10 cellular contexts compared by ENCODE assay signal in genomic region chr11:130904380-130904779, GRCh38. TPM values are rescaled to one million over a fixed set of nuclear protein-coding genes. Genes with fewer than 3 reads are reported as not detected.
DNase-seq lines count a peak whose midpoint lies in the region; ATAC-seq, FAIRE-seq and TF ChIP-seq lines count a peak whose summit lies in the region.
"Had no signal": no experiment of that assay in that cellular context is flagged by ENCODE, and none has a peak within 500 bp of the region (broad histone marks: within the 10 kb centered on the region; RNA-seq: fewer than 3 reads in every experiment).

No MANE protein-coding gene starts in this region.

- peak; percentile 8 for FAIRE-seq in G401.6 (lab: Jason Lieb, UNC)

- no peaks in the 10 kb centered on the region for H4K20me1 ChIP-seq in neural progenitor cell (ENCODE audit: low read depth)

- H3K4me1 Mint-ChIP-seq in chondrocyte (ENCODE audit: low read depth) (peaks cover 24% of the 10 kb centered on the region), neural progenitor cell (no peaks in the 10 kb centered on the region)
- H3K4me1 Mint-ChIP-seq in activated T-cell treated with anti-CD3 and anti-CD28 coated beads, Interleukin-2, amount 50 U/mL, for 4 hours (ENCODE audit: low read depth): peaks cover 7% of the 10 kb centered on the region
- peaks cover 5 to 11% of the 10 kb centered on the region in 2 donors for H3K4me1 Mint-ChIP-seq in stimulated activated naive B cell treated with anti-CD40 and anti-IgM and Interleukin-4, amounts not matched to agents 10 μg/mL and 1 μg/mL and 100 μg/mL, for 72 hours

- H3K36me3 Mint-ChIP-seq in chondrocyte (ENCODE audit: low read depth) (peaks cover 45% of the 10 kb centered on the region), neural progenitor cell (peaks cover 18% of the 10 kb centered on the region)
- H3K36me3 Mint-ChIP-seq in activated T-cell treated with anti-CD3 and anti-CD28 coated beads, Interleukin-2, amount 50 U/mL, for 4 hours (ENCODE audit: insufficient read depth): peaks cover 63% of the 10 kb centered on the region
- H3K36me3 Mint-ChIP-seq in stimulated activated naive B cell treated with anti-CD40 and anti-IgM and Interleukin-4, amounts not matched to agents 10 μg/mL and 1 μg/mL and 100 μg/mL, for 72 hours: peaks cover 41 to 75% of the 10 kb centered on the region in 2 donors

- H3K27me3 ChIP-seq in neural progenitor cell: no peaks in the 10 kb centered on the region

- no peak overlapping the region for H3K4me2 ChIP-seq in neural progenitor cell

- no peaks in the 10 kb centered on the region for H3K4me1 ChIP-seq in neural progenitor cell

- peaks cover 2% of the 10 kb centered on the region for H3K9me3 Mint-ChIP-seq in chondrocyte (ENCODE audit: low read depth)
- H3K9me3 Mint-ChIP-seq in neural progenitor cell: no peaks in the 10 kb centered on the region
- no peaks in the 10 kb centered on the region for H3K9me3 Mint-ChIP-seq in activated T-cell treated with anti-CD3 and anti-CD28 coated beads, Interleukin-2, amount 50 U/mL, for 4 hours
- no peaks in the 10 kb centered on the region for H3K9me3 Mint-ChIP-seq in stimulated activated naive B cell treated with anti-CD40 and anti-IgM and Interleukin-4, amounts not matched to agents 10 μg/mL and 1 μg/mL and 100 μg/mL, for 72 hours

- DNase-seq in LNCaP clone FGC (ENCODE audit: low read depth): no peak
- DNase-seq in chondrocyte (ENCODE audit: low spot score): no peak
- peak; percentile 16 for DNase-seq in neural progenitor cell (ENCODE audit: low spot score)
- DNase-seq in activated CD8-positive, alpha-beta memory T cell treated with anti-CD3 and anti-CD28 coated beads, Interleukin-2, amount 50 U/mL, for 4 hours: no peak
- no peak for DNase-seq in activated T-cell treated with anti-CD3 and anti-CD28 coated beads, Interleukin-2, amount 50 U/mL, for 4 hours
- no peak for DNase-seq in NCI-H1694 treated with DMSO at 0.1 percent for 48 hours (lab: John Stamatoyannopoulos, UW)
- DNase-seq in stimulated activated naive B cell treated with anti-CD40 and anti-IgM and Interleukin-4, amounts not matched to agents 10 μg/mL and 1 μg/mL and 100 μg/mL, for 72 hours: no peak
- DNase-seq: retina had no signal

- H3K27ac Mint-ChIP-seq in chondrocyte (ENCODE audit: unreplicated experiment): no peak overlapping the region
- no peak overlapping the region for H3K27ac Mint-ChIP-seq in neural progenitor cell
- H3K27ac Mint-ChIP-seq in stimulated activated naive B cell treated with anti-CD40 and anti-IgM and Interleukin-4, amounts not matched to agents 10 μg/mL and 1 μg/mL and 100 μg/mL, for 72 hours: no peak overlapping the region

- no peak for ATAC-seq in activated T-cell treated with anti-CD3 and anti-CD28 coated beads, Interleukin-2, amount 50 U/mL, for 4 hours
- no peak for ATAC-seq in stimulated activated naive B cell treated with anti-CD40 and anti-IgM and Interleukin-4, amounts not matched to agents 10 μg/mL and 1 μg/mL and 100 μg/mL, for 72 hours (replicated peaks)

- H3K9ac ChIP-seq in neural progenitor cell: no peak overlapping the region

- no peaks in the 10 kb centered on the region for H3K27me3 Mint-ChIP-seq in chondrocyte (ENCODE audit: low read depth)
- no peaks in the 10 kb centered on the region for H3K27me3 Mint-ChIP-seq in neural progenitor cell (ENCODE audit: insufficient read depth, low read depth)
- H3K27me3 Mint-ChIP-seq in activated T-cell treated with anti-CD3 and anti-CD28 coated beads, Interleukin-2, amount 50 U/mL, for 4 hours (ENCODE audit: low read depth): no peaks in the 10 kb centered on the region
- H3K27me3 Mint-ChIP-seq in stimulated activated naive B cell treated with anti-CD40 and anti-IgM and Interleukin-4, amounts not matched to agents 10 μg/mL and 1 μg/mL and 100 μg/mL, for 72 hours: no peaks in the 10 kb centered on the region

- no peak overlapping the region for H2AFZ ChIP-seq in neural progenitor cell (replicated peaks)

- H3F3A ChIP-seq in neural progenitor cell (ENCODE audit: low read depth): no peaks in the 10 kb centered on the region

- H3K79me2 ChIP-seq in neural progenitor cell (ENCODE audit: low read depth): no peaks in the 10 kb centered on the region

- H3K4me3 ChIP-seq in LNCaP clone FGC (ENCODE audit: low read depth, low read length): no peak overlapping the region
- no peak overlapping the region for H3K4me3 ChIP-seq in neural progenitor cell
- H3K4me3 ChIP-seq: thoracic aorta had no signal

- H3K27ac ChIP-seq in neural progenitor cell: no peak overlapping the region
- H3K27ac ChIP-seq: thoracic aorta had no signal

- TF ChIP-seq CTCF in LNCaP clone FGC (IDR thresholded peaks at IDR 0.05; ENCODE audit: control insufficient read depth, extremely low read depth, insufficient read depth): peak; percentile 46
- peak; percentile 73 for TF ChIP-seq CTCF in chondrocyte (IDR thresholded peaks at IDR 0.05)
- TF ChIP-seq CTCF in neural progenitor cell (IDR thresholded peaks at IDR 0.05): peak; percentile 53

- no peaks in the 10 kb centered on the region for H3K9me3 ChIP-seq in neural progenitor cell (ENCODE audit: low read depth)
- H3K9me3 ChIP-seq: thoracic aorta had no signal

- H3K36me3 ChIP-seq in neural progenitor cell: no peaks in the 10 kb centered on the region

- no peak overlapping the region for H3K4me3 Mint-ChIP-seq in chondrocyte (ENCODE audit: unreplicated experiment)
- H3K4me3 Mint-ChIP-seq in neural progenitor cell: no peak overlapping the region
- no peak overlapping the region for H3K4me3 Mint-ChIP-seq in activated T-cell treated with anti-CD3 and anti-CD28 coated beads, Interleukin-2, amount 50 U/mL, for 4 hours
- H3K4me3 Mint-ChIP-seq in stimulated activated naive B cell treated with anti-CD40 and anti-IgM and Interleukin-4, amounts not matched to agents 10 μg/mL and 1 μg/mL and 100 μg/mL, for 72 hours: no peak overlapping the region

RNA-seq across cellular contexts. Expression of gene SNX19, which starts 11.9 kb away (rescaled TPM):
- total RNA-seq in chondrocyte: 55.8 to 71.6 TPM (median 55.9 TPM) in 3 replicates
- total RNA-seq in neural progenitor cell (ENCODE audit: low replicate concordance): 32.8 and 33.4 TPM in 2 replicates
- 10 to 100 TPM; 24.2 to 31.8 (median 30.9) TPM for total RNA-seq in activated T-cell treated with anti-CD3 and anti-CD28 coated beads, Interleukin-2, amount 50 U/mL, for 4 hours
